In genomic region chr2:164737612-164738081, GRCh38 we compare ENCODE assay signal across 8 cellular contexts.
DNase-seq lines count a peak whose midpoint lies in the region; ATAC-seq and TF ChIP-seq lines count a peak whose summit lies in the region.

No MANE protein-coding gene starts in this region.

- peaks cover 5% of the 10 kb centered on the region for H3K36me3 Mint-ChIP-seq in Calu3 (ENCODE audit: insufficient read depth, unreplicated experiment)
- no peaks in the 10 kb centered on the region for H3K36me3 Mint-ChIP-seq in immature natural killer cell
- no peaks in the 10 kb centered on the region for H3K36me3 Mint-ChIP-seq in T-helper 17 cell (ENCODE audit: low read depth)

- peaks cover 3 to 52% (median 17%) of the 10 kb centered on the region in 6 donors for H3K4me1 ChIP-seq in spleen

- H3K36me3 ChIP-seq in brain microvascular endothelial cell (replicated peaks) (no peaks in the 10 kb centered on the region), spleen (no peaks in the 10 kb centered on the region)

- no peak for TF ChIP-seq POLR2A in spleen (IDR thresholded peaks at IDR 0.05)

- H3K27me3 ChIP-seq in brain microvascular endothelial cell (replicated peaks) = no peaks in the 10 kb centered on the region
- no peaks in the 10 kb centered on the region for H3K27me3 ChIP-seq in spleen (replicated peaks in 1 of 7)

- ATAC-seq in T-helper 17 cell = no peak

- H3K9me3 ChIP-seq in spleen (no peaks in the 10 kb centered on the region), T-helper 17 cell (ENCODE audit: control insufficient read depth, low read length, poor library complexity, severe bottlenecking) (no peaks in the 10 kb centered on the region)

- WGBS in spleen, 5 donors = 2 to 4% (median 3%) methylated on average over 9 of the region's 9 CpGs

- in situ Hi-C loops in brain microvascular endothelial cell (cut with HindIII; ENCODE audit: low pct_ligation_motif_present, low sequenced_read_pairs) = no loop called here

- intact Hi-C loops in Calu3 (cut with micrococcal nuclease; ENCODE audit: unreplicated experiment) (loop anchor here (1.0 to 10.0 kb wide), 4 partner anchors 103 to 467 kb away; partner anchors contain the start of gene SCN3A), spleen (cut with DNase I; ENCODE audit: low total_unique reads) (loop anchor here (10.0 kb wide), 1 partner anchor 177 kb away; no protein-coding TSS in a partner anchor)

- peaks cover 68% of the 10 kb centered on the region for H3K4me1 Mint-ChIP-seq in Calu3 (ENCODE audit: low read depth, unreplicated experiment)
- H3K4me1 Mint-ChIP-seq in immature natural killer cell = no peaks in the 10 kb centered on the region
- H3K4me1 Mint-ChIP-seq in T-helper 17 cell = no peaks in the 10 kb centered on the region

- H3K9me3 Mint-ChIP-seq in Calu3 (ENCODE audit: low read depth, unreplicated experiment) = no peaks in the 10 kb centered on the region
- H3K9me3 Mint-ChIP-seq in immature natural killer cell = peaks cover 0 to 2% (median 0%) of the 10 kb centered on the region in 6 donors

- DNase-seq in Calu3 (peak; percentile 63), GM19240 (ENCODE audit: insufficient read length, low spot score) (peak; percentile 10), HPDE6-E6E7 (ENCODE audit: extremely low spot score) (peak; percentile 64), NCI-H82 (lab: John Stamatoyannopoulos, UW) (peak; percentile 93), brain microvascular endothelial cell (peak; percentile 53), immature natural killer cell (peak; percentile 11 to 26 (median 17)), spleen (peak; percentile 75), T-helper 17 cell (no peak)

- no TSS peak for BruUV-seq in Calu3 (replicated peaks; lab: Mats Ljungman, UMichigan)

- H3K4me3 Mint-ChIP-seq in Calu3 (ENCODE audit: low read depth, unreplicated experiment) (no peak overlapping the region), immature natural killer cell (no peak overlapping the region), T-helper 17 cell (no peak overlapping the region)

- H3K4me3 ChIP-seq in brain microvascular endothelial cell (ENCODE audit: low read depth, low read length) = no peak overlapping the region
- H3K4me3 ChIP-seq in spleen = no peak overlapping the region

- H3K27ac ChIP-seq in brain microvascular endothelial cell = no peak overlapping the region
- no peak overlapping the region for H3K27ac ChIP-seq in spleen

- CTCF ChIA-PET in Calu3 (lab: Charles Lee) = interaction anchor here (1.0 to 1.1 kb wide), 2 partner anchors 176 to 183 kb away, joined by 3 to 4 read pairs; no protein-coding TSS in a partner anchor

- H3K27ac Mint-ChIP-seq in Calu3 (ENCODE audit: unreplicated experiment) (peak overlapping the region; percentile 26), immature natural killer cell (no peak overlapping the region), T-helper 17 cell (no peak overlapping the region)

- TF ChIP-seq CTCF in Calu3 (IDR thresholded peaks at IDR 0.05; ENCODE audit: unreplicated experiment) = peak; percentile 77
- TF ChIP-seq CTCF in brain microvascular endothelial cell (IDR thresholded peaks at IDR 0.05; ENCODE audit: low read depth, low read length, missing control alignments) = peak; percentile 71
- peak; percentile 29 to 74 (median 63) for TF ChIP-seq CTCF in spleen (IDR thresholded peaks at IDR 0.05 in 8 of 11, conservative IDR thresholded peaks at IDR 0.05 in 3 of 11)

- no peaks in the 10 kb centered on the region for H3K27me3 Mint-ChIP-seq in Calu3 (ENCODE audit: unreplicated experiment)
- H3K27me3 Mint-ChIP-seq in immature natural killer cell (ENCODE audit: low read depth in 3 of 3) = peaks cover 0 to 1% (median 0%) of the 10 kb centered on the region in 3 donors
- no peaks in the 10 kb centered on the region for H3K27me3 Mint-ChIP-seq in T-helper 17 cell

Comparison
In these comparisons a context has a peak if more than half of its experiments do, and no peak if none do; other contexts are left out.
1. DNase-seq: peak in Calu3 (single experiment), GM19240 (single experiment), HPDE6-E6E7 (single experiment), NCI-H82 (single experiment), brain microvascular endothelial cell (single experiment), immature natural killer cell (3 of 3) and spleen (single experiment); none in T-helper 17 cell (0 of 3).
2. Peak in every context shown above with its lines, with median percentiles within 50 percentile points of each other: CTCF ChIP-seq.